1 cellular context compared by ENCODE assay signal in the genomic region with DNA sequence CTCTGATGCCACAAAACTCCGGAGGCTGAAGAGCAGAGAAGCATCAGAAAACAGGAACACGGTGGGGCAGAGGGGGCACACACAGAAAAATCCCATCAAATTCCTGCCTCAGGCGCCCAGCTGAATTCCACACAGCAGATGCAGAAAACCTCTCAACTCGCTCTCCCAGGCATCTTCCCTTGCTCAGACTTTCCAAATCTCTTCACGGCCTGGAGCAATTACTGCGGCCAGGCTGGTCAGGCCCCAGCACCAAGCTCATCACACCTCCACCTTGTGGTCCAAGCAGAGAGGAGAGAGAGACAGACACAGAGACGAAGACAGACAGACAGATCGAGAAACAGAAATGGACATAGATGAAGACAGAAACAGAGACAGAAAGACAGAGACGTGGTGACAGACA.
TF ChIP-seq lines count a peak whose summit lies in the region.

No MANE protein-coding gene starts in this region.

TF ChIP-seq in WTC11, 78 proteins besides CTCF, POLR2A, EP300 and RAD21 (continued from another document):
- TF ChIP-seq, protein P1, sequence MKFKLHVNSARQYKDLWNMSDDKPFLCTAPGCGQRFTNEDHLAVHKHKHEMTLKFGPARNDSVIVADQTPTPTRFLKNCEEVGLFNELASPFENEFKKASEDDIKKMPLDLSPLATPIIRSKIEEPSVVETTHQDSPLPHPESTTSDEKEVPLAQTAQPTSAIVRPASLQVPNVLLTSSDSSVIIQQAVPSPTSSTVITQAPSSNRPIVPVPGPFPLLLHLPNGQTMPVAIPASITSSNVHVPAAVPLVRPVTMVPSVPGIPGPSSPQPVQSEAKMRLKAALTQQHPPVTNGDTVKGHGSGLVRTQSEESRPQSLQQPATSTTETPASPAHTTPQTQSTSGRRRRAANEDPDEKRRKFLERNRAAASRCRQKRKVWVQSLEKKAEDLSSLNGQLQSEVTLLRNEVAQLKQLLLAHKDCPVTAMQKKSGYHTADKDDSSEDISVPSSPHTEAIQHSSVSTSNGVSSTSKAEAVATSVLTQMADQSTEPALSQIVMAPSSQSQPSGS (CRISPR knock-in tag; IDR thresholded peaks at IDR 0.05; ENCODE audit: borderline replicate concordance, low read depth): no peak
- TF ChIP-seq SMAD3 (CRISPR knock-in tag; IDR thresholded peaks at IDR 0.05; ENCODE audit: borderline replicate concordance) (no peak), NR1H2 (CRISPR knock-in tag; IDR thresholded peaks at IDR 0.05) (no peak), CREB1 (CRISPR knock-in tag; IDR thresholded peaks at IDR 0.05) (no peak), NFATC4 (CRISPR knock-in tag; IDR thresholded peaks at IDR 0.05) (no peak)
- TF ChIP-seq, protein P2, sequence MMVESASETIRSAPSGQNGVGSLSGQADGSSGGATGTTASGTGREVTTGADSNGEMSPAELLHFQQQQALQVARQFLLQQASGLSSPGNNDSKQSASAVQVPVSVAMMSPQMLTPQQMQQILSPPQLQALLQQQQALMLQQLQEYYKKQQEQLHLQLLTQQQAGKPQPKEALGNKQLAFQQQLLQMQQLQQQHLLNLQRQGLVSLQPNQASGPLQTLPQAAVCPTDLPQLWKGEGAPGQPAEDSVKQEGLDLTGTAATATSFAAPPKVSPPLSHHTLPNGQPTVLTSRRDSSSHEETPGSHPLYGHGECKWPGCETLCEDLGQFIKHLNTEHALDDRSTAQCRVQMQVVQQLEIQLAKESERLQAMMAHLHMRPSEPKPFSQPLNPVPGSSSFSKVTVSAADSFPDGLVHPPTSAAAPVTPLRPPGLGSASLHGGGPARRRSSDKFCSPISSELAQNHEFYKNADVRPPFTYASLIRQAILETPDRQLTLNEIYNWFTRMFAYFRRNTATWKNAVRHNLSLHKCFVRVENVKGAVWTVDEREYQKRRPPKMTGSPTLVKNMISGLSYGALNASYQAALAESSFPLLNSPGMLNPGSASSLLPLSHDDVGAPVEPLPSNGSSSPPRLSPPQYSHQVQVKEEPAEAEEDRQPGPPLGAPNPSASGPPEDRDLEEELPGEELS (CRISPR knock-in tag; IDR thresholded peaks at IDR 0.05): no peak
